ENCODE assay signal across 8 cellular contexts in genomic region chr3:11591401-11592266, GRCh38. TPM values are rescaled to one million over a fixed set of nuclear protein-coding genes. Genes with fewer than 3 reads are reported as not detected.
DNase-seq lines count a peak whose midpoint lies in the region; ATAC-seq and TF ChIP-seq lines count a peak whose summit lies in the region.

No MANE protein-coding gene starts in this region.

- H3K36me3 Mint-ChIP-seq in activated naive CD8-positive, alpha-beta T cell: peaks cover 11% of the 10 kb centered on the region
- H3K36me3 Mint-ChIP-seq in activated naive CD8-positive, alpha-beta T cell treated with anti-CD3 and anti-CD28 coated beads, Interleukin-2, amount 50 U/mL, for 24 hours (ENCODE audit: low read depth): peaks cover 14% of the 10 kb centered on the region

- no peaks in the 10 kb centered on the region for H3K27me3 Mint-ChIP-seq in activated naive CD8-positive, alpha-beta T cell
- no peaks in the 10 kb centered on the region for H3K27me3 Mint-ChIP-seq in activated naive CD8-positive, alpha-beta T cell treated with anti-CD3 and anti-CD28 coated beads, Interleukin-2, amount 50 U/mL, for 24 hours

- H3K4me3 ChIP-seq in colonic mucosa (no peak overlapping the region), right lobe of liver (no peak overlapping the region), thymus (ENCODE audit: low read length) (no peak overlapping the region)

- no peaks in the 10 kb centered on the region for H3K9me3 Mint-ChIP-seq in activated naive CD8-positive, alpha-beta T cell (ENCODE audit: low read depth)
- peaks cover 6% of the 10 kb centered on the region for H3K9me3 Mint-ChIP-seq in activated naive CD8-positive, alpha-beta T cell treated with anti-CD3 and anti-CD28 coated beads, Interleukin-2, amount 50 U/mL, for 24 hours

- WGBS in right lobe of liver (ENCODE audit: insufficient coverage, low coverage, low lambda C conversion rate, missing lambda C conversion rate): 57% methylated on average over 9 of the region's 9 CpGs
- 76% methylated on average over 9 of the region's 9 CpGs for WGBS in thymus

- no peak overlapping the region for H3K4me3 Mint-ChIP-seq in activated naive CD8-positive, alpha-beta T cell
- H3K4me3 Mint-ChIP-seq in activated naive CD8-positive, alpha-beta T cell treated with anti-CD3 and anti-CD28 coated beads, Interleukin-2, amount 50 U/mL, for 24 hours: no peak overlapping the region

- H3K27ac ChIP-seq in colonic mucosa: peak overlapping the region; percentile 8
- H3K27ac ChIP-seq in right lobe of liver: peak overlapping the region in 1 of 3 donors; percentile 37
- peak overlapping the region; percentile 47 for H3K27ac ChIP-seq in thymus (ENCODE audit: low read depth)

- H3K36me3 ChIP-seq in colonic mucosa: no peaks in the 10 kb centered on the region
- no peaks in the 10 kb centered on the region for H3K36me3 ChIP-seq in right lobe of liver
- peaks cover 8% of the 10 kb centered on the region for H3K36me3 ChIP-seq in thymus (ENCODE audit: control insufficient read depth, insufficient read depth)

- no peak for TF ChIP-seq CTCF in colonic mucosa (IDR thresholded peaks at IDR 0.05)
- no peak for TF ChIP-seq CTCF in right lobe of liver (IDR thresholded peaks at IDR 0.05)

- H3K27me3 ChIP-seq in colonic mucosa (no peaks in the 10 kb centered on the region), right lobe of liver (no peaks in the 10 kb centered on the region), thymus (ENCODE audit: control insufficient read depth, insufficient read depth) (no peaks in the 10 kb centered on the region)

- peak overlapping the region; percentile 66 for H3K27ac Mint-ChIP-seq in activated naive CD8-positive, alpha-beta T cell
- H3K27ac Mint-ChIP-seq in activated naive CD8-positive, alpha-beta T cell treated with anti-CD3 and anti-CD28 coated beads, Interleukin-2, amount 50 U/mL, for 24 hours: no peak overlapping the region

- DNase-seq in activated naive CD8-positive, alpha-beta T cell treated with anti-CD3 and anti-CD28 coated beads, Interleukin-2, amount 50 U/mL, for 24 hours: no peak
- peak; percentile 50 for DNase-seq in colonic mucosa
- no peak for DNase-seq in right lobe of liver
- no peak for DNase-seq in effector CD8-positive, alpha-beta T cell (lab: John Stamatoyannopoulos, UW)
- no peak for DNase-seq in activated CD4-positive, alpha-beta T cell treated with anti-CD3 and anti-CD28 coated beads for 4 hours

- peaks cover 44% of the 10 kb centered on the region for H3K4me1 Mint-ChIP-seq in activated naive CD8-positive, alpha-beta T cell (ENCODE audit: low read depth)
- H3K4me1 Mint-ChIP-seq in activated naive CD8-positive, alpha-beta T cell treated with anti-CD3 and anti-CD28 coated beads, Interleukin-2, amount 50 U/mL, for 24 hours: peaks cover 32% of the 10 kb centered on the region

- peak overlapping the region; percentile 7 to 8 for H3K9ac ChIP-seq in colonic mucosa (ENCODE audit: low read depth in 2 of 2, low read length in 2 of 2)

- no peak for ATAC-seq in activated naive CD8-positive, alpha-beta T cell treated with anti-CD3 and anti-CD28 coated beads, Interleukin-2, amount 50 U/mL, for 24 hours
- peak; percentile 63 to 77 (median 66) for ATAC-seq in right lobe of liver
- ATAC-seq in GM18511 (IDR thresholded peaks at IDR 0.05; ENCODE audit: unreplicated experiment): no peak

- H3K9me3 ChIP-seq in colonic mucosa (no peaks in the 10 kb centered on the region), right lobe of liver (no peaks in the 10 kb centered on the region), thymus (ENCODE audit: control insufficient read depth) (no peaks in the 10 kb centered on the region)

- intact Hi-C loops in colonic mucosa (cut with DNase I) (no loop called here), right lobe of liver (cut with DNase I) (no loop called here)

- peaks cover 3% of the 10 kb centered on the region for H3K4me1 ChIP-seq in colonic mucosa
- H3K4me1 ChIP-seq in right lobe of liver: peaks cover 0 to 5% (median 0%) of the 10 kb centered on the region in 4 donors
- no peaks in the 10 kb centered on the region for H3K4me1 ChIP-seq in thymus (ENCODE audit: control insufficient read depth, insufficient read depth, low read length)

- TF ChIP-seq POLR2A in right lobe of liver (IDR thresholded peaks at IDR 0.05): no peak

RNA-seq across cellular contexts. Expression of gene VGLL4, which starts 52.1 kb away (rescaled TPM):
- 10 to 100 TPM; 57.7 to 63.7 TPM for total RNA-seq in colonic mucosa
- 10 to 100 TPM; 10.4 to 22.4 (median 15.2) TPM for total RNA-seq in right lobe of liver
- 47.0 TPM for polyA plus RNA-seq in thymus

Comparison
In these comparisons a context has a peak if more than half of its experiments do, and no peak if none do; other contexts are left out.
1. ATAC-seq: peak in right lobe of liver (4 of 4); none in activated naive CD8-positive, alpha-beta T cell treated with anti-CD3 and anti-CD28 coated beads, Interleukin-2, amount 50 U/mL, for 24 hours (single experiment) and GM18511 (single experiment).